35 cellular contexts compared by ENCODE assay signal in genomic region chr15:97420116-97420515, GRCh38.
"Had no signal": no experiment of that assay in that cellular context is flagged by ENCODE, and none has a peak within 500 bp of the region (broad histone marks: within the 10 kb centered on the region; RNA-seq: fewer than 3 reads in every experiment).

No MANE protein-coding gene starts in this region.

- H3K27ac Mint-ChIP-seq: activated CD4-positive, alpha-beta memory T cell treated with anti-CD3 and anti-CD28 coated beads, Interleukin-2, amount 10 ng/mL, durations not matched to agents 7 days and 5 days; activated CD4-positive, alpha-beta T cell treated with anti-CD3 and anti-CD28 coated beads for 36 hours; activated CD4-positive, alpha-beta T cell treated with anti-CD3 and anti-CD28 coated beads, Interleukin-2, amount 10 ng/mL, durations not matched to agents 7 days and 5 days; activated naive CD4-positive, alpha-beta T cell treated with anti-CD3 and anti-CD28 coated beads, Interleukin-2, amount 10 ng/mL, durations not matched to agents 7 days and 5 days; activated naive CD4-positive, alpha-beta T cell treated with anti-CD3 and anti-CD28 coated beads, Interleukin-2, amount 50 U/mL, for 72 hours; activated naive CD8-positive, alpha-beta T cell treated with anti-CD3 and anti-CD28 coated beads for 36 hours; activated T-cell treated with anti-CD3 and anti-CD28 coated beads, Interleukin-2, amount 50 U/mL, for 72 hours; activated T-helper 1 cell treated with anti-CD3 and anti-CD28 coated beads, Interleukin-12 subunit alpha, Interleukin-12 subunit beta, Interleukin-2, Interleukin-4 antibody, amounts not matched to agents 30 ng/mL and 10 ng/mL and 1 ng/mL, durations not matched to agents 14 hours and 24 hours and 36 hours; activated T-helper 17 cell treated with anti-CD3 and anti-CD28 coated beads, Interleukin-2, amount 50 U/mL, for 72 hours; T-helper 1 cell treated with Interleukin-12 subunit alpha and Interleukin-12 subunit beta and Interleukin-4 antibody, amounts not matched to agents 30 μg/mL and 1 μg/mL, for 36 hours; T-helper 2 cell treated with Interferon-gamma antibody and Interleukin-4, amounts not matched to agents 5 μg/mL and 100 μg/mL, for 36 hours had no signal

- H3K27me3 Mint-ChIP-seq: activated CD4-positive, alpha-beta memory T cell treated with anti-CD3 and anti-CD28 coated beads, Interleukin-2, amount 10 ng/mL, durations not matched to agents 7 days and 5 days; activated CD4-positive, alpha-beta T cell treated with anti-CD3 and anti-CD28 coated beads for 36 hours; activated CD4-positive, alpha-beta T cell treated with anti-CD3 and anti-CD28 coated beads, Interleukin-2, amount 10 ng/mL, durations not matched to agents 7 days and 5 days; activated naive CD4-positive, alpha-beta T cell treated with anti-CD3 and anti-CD28 coated beads, Interleukin-2, amount 10 ng/mL, durations not matched to agents 7 days and 5 days; activated T-helper 17 cell treated with anti-CD3 and anti-CD28 coated beads, Interleukin-2, amount 50 U/mL, for 72 hours had no signal

- H3K4me1 ChIP-seq: adrenal gland, body of pancreas, breast epithelium had no signal

- H3K9me3 ChIP-seq: adrenal gland, body of pancreas, breast epithelium had no signal

- H3K27me3 ChIP-seq: adrenal gland, body of pancreas, brain microvascular endothelial cell, breast epithelium had no signal

- H3K4me1 Mint-ChIP-seq: activated CD4-positive, alpha-beta memory T cell treated with anti-CD3 and anti-CD28 coated beads, Interleukin-2, amount 10 ng/mL, durations not matched to agents 7 days and 5 days; activated CD4-positive, alpha-beta T cell treated with anti-CD3 and anti-CD28 coated beads for 36 hours; activated CD4-positive, alpha-beta T cell treated with anti-CD3 and anti-CD28 coated beads, Interleukin-2, amount 10 ng/mL, durations not matched to agents 7 days and 5 days; activated naive CD4-positive, alpha-beta T cell treated with anti-CD3 and anti-CD28 coated beads, Interleukin-2, amount 10 ng/mL, durations not matched to agents 7 days and 5 days; activated naive CD8-positive, alpha-beta T cell treated with anti-CD3 and anti-CD28 coated beads for 36 hours; activated T-helper 17 cell treated with anti-CD3 and anti-CD28 coated beads, Interleukin-2, amount 50 U/mL, for 72 hours had no signal

- H3K27ac ChIP-seq: adrenal gland, body of pancreas, brain microvascular endothelial cell, breast epithelium, VCaP had no signal

- DNase-seq: activated CD4-positive, alpha-beta memory T cell treated with anti-CD3 and anti-CD28 coated beads, Interleukin-2, amount 10 ng/mL, durations not matched to agents 7 days and 5 days; activated CD4-positive, alpha-beta T cell treated with anti-CD3 and anti-CD28 coated beads for 1 hour; activated CD4-positive, alpha-beta T cell treated with anti-CD3 and anti-CD28 coated beads for 36 hours; activated CD4-positive, alpha-beta T cell treated with anti-CD3 and anti-CD28 coated beads for 48 hours; activated CD4-positive, alpha-beta T cell treated with anti-CD3 and anti-CD28 coated beads, Interleukin-2, amount 10 ng/mL, durations not matched to agents 7 days and 5 days; activated CD4-positive, alpha-beta T cell treated with anti-CD3 and anti-CD28 coated beads, Interleukin-2, amount 50 U/mL, for 48 hours; activated CD4-positive, CD25-positive, alpha-beta regulatory T cell; activated CD8-positive, alpha-beta memory T cell treated with anti-CD3 and anti-CD28 coated beads, Interleukin-2, amount 50 U/mL, for 4 hours; activated effector memory CD4-positive, alpha-beta T cell treated with anti-CD3 and anti-CD28 coated beads, Interleukin-2, amount 50 U/mL, for 16 hours; activated gamma-delta T cell treated with Interleukin-2 at 50 U/mL for 16 hours; activated naive CD4-positive, alpha-beta T cell; activated naive CD4-positive, alpha-beta T cell treated with anti-CD3 and anti-CD28 coated beads, Interleukin-2, amount 10 ng/mL, durations not matched to agents 7 days and 5 days; activated naive CD8-positive, alpha-beta T cell treated with anti-CD3 and anti-CD28 coated beads for 36 hours; activated T-cell treated with anti-CD3 and anti-CD28 coated beads for 4 hours; activated T-cell treated with anti-CD3 and anti-CD28 coated beads, Interleukin-2, amount 50 U/mL, for 1 hour; activated T-cell treated with anti-CD3 and anti-CD28 coated beads, Interleukin-2, amount 50 U/mL, for 4 hours; activated T-cell treated with anti-CD3 and anti-CD28 coated beads, Interleukin-2, amount 50 U/mL, for 72 hours; adrenal gland; amniotic stem cell; aorta; body of pancreas; brain microvascular endothelial cell; central memory CD4-positive, alpha-beta T cell; SW 1271; T-helper 1 cell; T-helper 2 cell; T-helper 9 cell had no signal

- H3K36me3 ChIP-seq: adrenal gland, brain microvascular endothelial cell, breast epithelium had no signal

- H3K36me3 Mint-ChIP-seq: activated naive CD4-positive, alpha-beta T cell treated with anti-CD3 and anti-CD28 coated beads, Interleukin-2, amount 10 ng/mL, durations not matched to agents 7 days and 5 days; activated naive CD8-positive, alpha-beta T cell treated with anti-CD3 and anti-CD28 coated beads for 36 hours had no signal

- H3K9me3 Mint-ChIP-seq: activated T-helper 1 cell treated with anti-CD3 and anti-CD28 coated beads, Interleukin-12 subunit alpha, Interleukin-12 subunit beta, Interleukin-2, Interleukin-4 antibody, amounts not matched to agents 30 ng/mL and 10 ng/mL and 1 ng/mL, durations not matched to agents 14 hours and 24 hours and 36 hours had no signal

- ATAC-seq: activated CD4-positive, alpha-beta T cell treated with anti-CD3 and anti-CD28 coated beads for 36 hours; activated CD4-positive, CD25-positive, alpha-beta regulatory T cell treated with anti-CD3 and anti-CD28 coated beads, Interleukin-2, amount 50 U/mL, for 24 hours; activated naive CD4-positive, alpha-beta T cell treated with anti-CD3 and anti-CD28 coated beads, Interleukin-2, amount 50 U/mL, for 72 hours; activated T-cell treated with anti-CD3 and anti-CD28 coated beads, Interleukin-2, amount 50 U/mL, for 4 hours; activated T-cell treated with anti-CD3 and anti-CD28 coated beads, Interleukin-2, amount 50 U/mL, for 72 hours; activated T-helper 17 cell treated with anti-CD3 and anti-CD28 coated beads, Interleukin-2, amount 50 U/mL, for 72 hours; body of pancreas had no signal

- H3K4me3 Mint-ChIP-seq: activated CD4-positive, alpha-beta memory T cell treated with anti-CD3 and anti-CD28 coated beads, Interleukin-2, amount 10 ng/mL, durations not matched to agents 7 days and 5 days; activated CD4-positive, alpha-beta T cell treated with anti-CD3 and anti-CD28 coated beads for 36 hours; activated CD4-positive, alpha-beta T cell treated with anti-CD3 and anti-CD28 coated beads, Interleukin-2, amount 10 ng/mL, durations not matched to agents 7 days and 5 days; activated naive CD4-positive, alpha-beta T cell treated with anti-CD3 and anti-CD28 coated beads, Interleukin-2, amount 10 ng/mL, durations not matched to agents 7 days and 5 days; activated naive CD8-positive, alpha-beta T cell treated with anti-CD3 and anti-CD28 coated beads for 36 hours; activated T-cell treated with anti-CD3 and anti-CD28 coated beads, Interleukin-2, amount 50 U/mL, for 4 hours; activated T-cell treated with anti-CD3 and anti-CD28 coated beads, Interleukin-2, amount 50 U/mL, for 72 hours; activated T-helper 1 cell treated with anti-CD3 and anti-CD28 coated beads, Interleukin-12 subunit alpha, Interleukin-12 subunit beta, Interleukin-2, Interleukin-4 antibody, amounts not matched to agents 30 ng/mL and 10 ng/mL and 1 ng/mL, durations not matched to agents 14 hours and 24 hours and 36 hours; activated T-helper 17 cell treated with anti-CD3 and anti-CD28 coated beads, Interleukin-2, amount 50 U/mL, for 72 hours; T-helper 1 cell treated with Interleukin-12 subunit alpha and Interleukin-12 subunit beta and Interleukin-4 antibody, amounts not matched to agents 30 μg/mL and 1 μg/mL, for 36 hours; T-helper 2 cell treated with Interferon-gamma antibody and Interleukin-4, amounts not matched to agents 5 μg/mL and 100 μg/mL, for 36 hours had no signal

- H3K4me3 ChIP-seq: adrenal gland, body of pancreas, breast epithelium had no signal
